Comparison of ENCODE assay signal across 8 cellular contexts in genomic region chr5:95554331-95554646, GRCh38. TPM values are rescaled to one million over a fixed set of nuclear protein-coding genes. Genes with fewer than 3 reads are reported as not detected.
DNase-seq lines count a peak whose midpoint lies in the region; ATAC-seq and TF ChIP-seq lines count a peak whose summit lies in the region.

No MANE protein-coding gene starts in this region.

- H3K4me1 ChIP-seq in Caco-2 (no peaks in the 10 kb centered on the region), mucosa of rectum (ENCODE audit: control insufficient read depth in 2 of 2, insufficient read depth in 2 of 2, low read length in 2 of 2) (peaks cover 14 to 16% of the 10 kb centered on the region in 2 donors)

- H3K27me3 ChIP-seq in Caco-2 (replicated peaks; ENCODE audit: control insufficient read depth, insufficient read depth, low read length), result no peaks in the 10 kb centered on the region
- no peaks in the 10 kb centered on the region for H3K27me3 ChIP-seq in mucosa of rectum (ENCODE audit: control insufficient read depth in 2 of 2, insufficient read depth in 2 of 2, low read length in 2 of 2)

- CTCF ChIA-PET in Caco-2 (lab: Charles Lee), result interaction anchor here (0.7 kb wide), 1 partner anchor 291 kb away, joined by 3 read pairs; no protein-coding TSS in a partner anchor

- H3K4me3 ChIP-seq in Caco-2 (ENCODE audit: low read depth, low read length) (peak overlapping the region; percentile 78), mucosa of rectum (ENCODE audit: low read length in 2 of 2) (peak overlapping the region; percentile 98 to 99)

- H3K4me3 Mint-ChIP-seq in Caco-2 (ENCODE audit: unreplicated experiment) (peak overlapping the region; percentile 83), IgD-negative memory B cell (peak overlapping the region; percentile 94 to 98 (median 98)), brain (peak overlapping the region; percentile 86 to 97 (median 93))

- no peaks in the 10 kb centered on the region for H3K36me3 ChIP-seq in Caco-2 (ENCODE audit: control insufficient read depth, insufficient read depth, low read length)
- H3K36me3 ChIP-seq in mucosa of rectum (ENCODE audit: control insufficient read depth in 2 of 2, insufficient read depth in 2 of 2, low read length in 2 of 2), result peaks cover 0 to 3% of the 10 kb centered on the region in 2 donors

- DNase-seq in Caco-2, result no peak
- DNase-seq in SW 1271 (lab: John Stamatoyannopoulos, UW), result no peak
- no peak for DNase-seq in NCI-H446 (lab: John Stamatoyannopoulos, UW)
- DNase-seq in NCI-H510A (lab: John Stamatoyannopoulos, UW), result no peak

- H3K9me3 Mint-ChIP-seq in Caco-2 (ENCODE audit: unreplicated experiment) (no peaks in the 10 kb centered on the region), IgD-negative memory B cell (no peaks in the 10 kb centered on the region), brain (peaks cover 0 to 3% (median 0%) of the 10 kb centered on the region in 5 experiments)

- no peaks in the 10 kb centered on the region for H3K27me3 Mint-ChIP-seq in Caco-2 (ENCODE audit: insufficient read depth, unreplicated experiment)
- H3K27me3 Mint-ChIP-seq in IgD-negative memory B cell, result no peaks in the 10 kb centered on the region
- H3K27me3 Mint-ChIP-seq in brain, result peaks cover 7% of the 10 kb centered on the region

- intact Hi-C loops in Caco-2 (cut with micrococcal nuclease; ENCODE audit: unreplicated experiment), result loop anchor here (10.0 kb wide), 1 partner anchor 291 kb away; no protein-coding TSS in a partner anchor

- H3K36me3 Mint-ChIP-seq in Caco-2 (ENCODE audit: insufficient read depth, unreplicated experiment), result peaks cover 18% of the 10 kb centered on the region
- H3K36me3 Mint-ChIP-seq in IgD-negative memory B cell, result peaks cover 7% of the 10 kb centered on the region
- H3K36me3 Mint-ChIP-seq in brain, result peaks cover 17% of the 10 kb centered on the region

- no peak for TF ChIP-seq CTCF in Caco-2 (IDR thresholded peaks at IDR 0.05; ENCODE audit: insufficient read depth in 1 of 2, low read depth in 1 of 2, low read length in 1 of 2, severe bottlenecking in 1 of 2, unreplicated experiment in 1 of 2)
- no peak for TF ChIP-seq CTCF in brain (conservative IDR thresholded peaks at IDR 0.05)

- H3K27ac Mint-ChIP-seq in Caco-2 (ENCODE audit: unreplicated experiment) (peak overlapping the region; percentile 86), IgD-negative memory B cell (peak overlapping the region; percentile 82 to 99 (median 93)), brain (peak overlapping the region; percentile 96 to 99 (median 97))

- TSS peak; percentile 60 for BruUV-seq in Caco-2 (replicated peaks; lab: Mats Ljungman, UMichigan)

- peak overlapping the region; percentile 85 to 90 for H3K27ac ChIP-seq in mucosa of rectum (ENCODE audit: low read depth in 2 of 2, low read length in 2 of 2)

- H3K9me3 ChIP-seq in Caco-2, result no peaks in the 10 kb centered on the region; the same call in 1 of the 2 replicates
- H3K9me3 ChIP-seq in mucosa of rectum (ENCODE audit: control insufficient read depth in 2 of 2, low read length in 2 of 2), result no peaks in the 10 kb centered on the region

- H3K9ac ChIP-seq in mucosa of rectum (ENCODE audit: low read depth in 1 of 2, low read length in 2 of 2), result peak overlapping the region; percentile 87 to 95

- H3K4me1 Mint-ChIP-seq in Caco-2 (ENCODE audit: low read depth, unreplicated experiment), result peaks cover 20% of the 10 kb centered on the region
- H3K4me1 Mint-ChIP-seq in IgD-negative memory B cell, result peaks cover 25 to 39% (median 26%) of the 10 kb centered on the region in 3 donors
- peaks cover 61% of the 10 kb centered on the region for H3K4me1 Mint-ChIP-seq in brain

- POLR2A ChIA-PET in Caco-2 (lab: Charles Lee), result interaction anchor here (1.0 kb wide), 1 partner anchor 92 kb away, joined by 7 read pairs; the partner anchor contains the start of gene RFESD

- ATAC-seq in GM21515 (IDR thresholded peaks at IDR 0.05; ENCODE audit: unreplicated experiment), result peak; percentile 28

RNA-seq across cellular contexts. Expression of gene SKIC3, which starts 0.5 kb away (rescaled TPM):
- total RNA-seq in Caco-2 (2022), result 75.6 and 78.4 TPM in 2 replicates
- 46.0 TPM for polyA plus RNA-seq in IgD-negative memory B cell
- polyA plus RNA-seq in brain (ENCODE audit: insufficient read depth, low read depth, low replicate concordance), result 9.2 TPM

RNA-seq across cellular contexts. Expression of gene ARSK, which starts 0.6 kb away (rescaled TPM):
- 5.0 and 5.5 TPM in 2 replicates for total RNA-seq in Caco-2 (2022)
- polyA plus RNA-seq in IgD-negative memory B cell, result 6.9 TPM
- polyA plus RNA-seq in brain (ENCODE audit: insufficient read depth, low read depth, low replicate concordance), result 3.5 TPM
